In the genomic region with DNA sequence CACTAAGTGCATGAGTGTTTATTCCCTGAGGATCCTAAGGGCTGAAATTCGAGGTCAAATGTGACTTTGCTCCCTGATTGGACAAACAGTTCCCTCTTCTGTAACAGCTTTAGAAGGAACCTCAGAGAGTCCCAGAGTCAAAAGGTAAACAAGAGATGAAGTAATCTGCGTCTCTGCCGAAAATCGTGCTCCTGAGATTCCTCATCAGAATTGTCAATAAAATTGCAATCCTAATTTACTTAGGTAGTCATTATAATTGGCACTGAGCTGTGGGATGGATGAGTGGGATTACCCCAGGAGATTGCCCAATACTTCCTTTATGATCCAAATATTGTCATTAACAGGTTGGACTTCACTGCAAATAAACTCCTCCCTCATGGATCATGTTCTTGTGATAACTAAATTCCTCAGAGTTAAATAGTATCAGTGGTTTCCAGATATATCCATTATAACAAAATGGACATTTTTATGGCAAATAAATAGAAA, we compare ENCODE assay signal across 8 cellular contexts. TPM values are rescaled to one million over a fixed set of nuclear protein-coding genes. Genes with fewer than 3 reads are reported as not detected.
A peak's percentile ranks its signal among the peaks of the same experiment; 100 is the strongest.
DNase-seq lines count a peak whose midpoint lies in the region; ATAC-seq and FAIRE-seq lines count a peak whose summit lies in the region.

No MANE protein-coding gene starts in this region.

- H3K36me3 ChIP-seq in thymus (ENCODE audit: control insufficient read depth, insufficient read depth): no peaks in the 10 kb centered on the region

- no peaks in the 10 kb centered on the region for H3K27me3 Mint-ChIP-seq in activated T-cell treated with anti-CD3 and anti-CD28 coated beads, Interleukin-2, amount 50 U/mL, for 4 hours (ENCODE audit: low read depth)
- H3K27me3 Mint-ChIP-seq in activated CD4-positive, alpha-beta memory T cell treated with anti-CD3 and anti-CD28 coated beads for 36 hours: no peaks in the 10 kb centered on the region
- H3K27me3 Mint-ChIP-seq in immature natural killer cell (ENCODE audit: low read depth in 3 of 3): peaks cover 4 to 8% (median 5%) of the 10 kb centered on the region in 3 donors

- H3K27me3 ChIP-seq in thymus (ENCODE audit: control insufficient read depth, insufficient read depth): no peaks in the 10 kb centered on the region

- WGBS in thymus: 25% methylated on average over 4 of the region's 4 CpGs

- CTCF ChIA-PET in activated CD4-positive, alpha-beta memory T cell treated with anti-CD3 and anti-CD28 coated beads for 36 hours (lab: Charles Lee): interaction anchor here (0.9 to 1.6 kb wide), 2 partner anchors 281 to 466 kb away, joined by 3 to 11 read pairs; no protein-coding TSS in a partner anchor

- peaks cover 9% of the 10 kb centered on the region for H3K4me1 ChIP-seq in thymus (ENCODE audit: control insufficient read depth, insufficient read depth, low read length)

- no peak for DNase-seq in activated T-cell treated with anti-CD3 and anti-CD28 coated beads, Interleukin-2, amount 50 U/mL, for 4 hours
- no peak for DNase-seq in activated T-cell treated with anti-CD3 and anti-CD28 coated beads for 4 hours
- no peak for DNase-seq in activated CD4-positive, alpha-beta memory T cell treated with anti-CD3 and anti-CD28 coated beads for 36 hours
- DNase-seq in immature natural killer cell: no peak
- no peak for DNase-seq in stimulated activated naive CD4-positive, alpha-beta T cell (lab: John Stamatoyannopoulos, UW)
- no peak for DNase-seq in frontal cortex (ENCODE audit: low spot score in 2 of 2)

- H3K36me3 Mint-ChIP-seq in activated T-cell treated with anti-CD3 and anti-CD28 coated beads, Interleukin-2, amount 50 U/mL, for 4 hours (ENCODE audit: insufficient read depth): peaks cover 4% of the 10 kb centered on the region
- peaks cover 1% of the 10 kb centered on the region for H3K36me3 Mint-ChIP-seq in activated CD4-positive, alpha-beta memory T cell treated with anti-CD3 and anti-CD28 coated beads for 36 hours
- H3K36me3 Mint-ChIP-seq in immature natural killer cell: no peaks in the 10 kb centered on the region

- no peaks in the 10 kb centered on the region for H3K9me3 ChIP-seq in thymus (ENCODE audit: control insufficient read depth)

- intact Hi-C loops in activated CD4-positive, alpha-beta memory T cell treated with anti-CD3 and anti-CD28 coated beads for 36 hours (cut with micrococcal nuclease): loop anchor here (1.0 to 2.0 kb wide), 3 partner anchors 21 to 465 kb away; partner anchors contain the start of gene DNAH6

- POLR2A ChIA-PET in activated CD4-positive, alpha-beta memory T cell treated with anti-CD3 and anti-CD28 coated beads for 36 hours (lab: Charles Lee): interaction anchor here (0.6 to 1.7 kb wide), 2 partner anchors 13 to 551 kb away, joined by 3 to 7 read pairs; no protein-coding TSS in a partner anchor

- H3K4me1 Mint-ChIP-seq in activated T-cell treated with anti-CD3 and anti-CD28 coated beads, Interleukin-2, amount 50 U/mL, for 4 hours (ENCODE audit: low read depth): peaks cover 38% of the 10 kb centered on the region
- H3K4me1 Mint-ChIP-seq in activated CD4-positive, alpha-beta memory T cell treated with anti-CD3 and anti-CD28 coated beads for 36 hours (ENCODE audit: low read depth): peaks cover 34% of the 10 kb centered on the region
- peaks cover 40 to 48% of the 10 kb centered on the region in 2 donors for H3K4me1 Mint-ChIP-seq in immature natural killer cell

- peaks cover 3% of the 10 kb centered on the region for H3K9me3 Mint-ChIP-seq in activated T-cell treated with anti-CD3 and anti-CD28 coated beads, Interleukin-2, amount 50 U/mL, for 4 hours
- no peaks in the 10 kb centered on the region for H3K9me3 Mint-ChIP-seq in activated CD4-positive, alpha-beta memory T cell treated with anti-CD3 and anti-CD28 coated beads for 36 hours
- H3K9me3 Mint-ChIP-seq in immature natural killer cell: no peaks in the 10 kb centered on the region

- H3K27ac Mint-ChIP-seq in activated CD4-positive, alpha-beta memory T cell treated with anti-CD3 and anti-CD28 coated beads for 36 hours: no peak overlapping the region
- H3K27ac Mint-ChIP-seq in immature natural killer cell: peak overlapping the region in 5 of 6 donors; percentile 95 to 100 (median 99)

- H3K4me3 ChIP-seq in thymus (ENCODE audit: low read length): peak overlapping the region; percentile 97

- ATAC-seq in activated T-cell treated with anti-CD3 and anti-CD28 coated beads, Interleukin-2, amount 50 U/mL, for 4 hours: no peak
- ATAC-seq in GM18867 (IDR thresholded peaks at IDR 0.05; ENCODE audit: unreplicated experiment): no peak

- no peak overlapping the region for H3K27ac ChIP-seq in thymus (ENCODE audit: low read depth)

- no peak for FAIRE-seq in frontal cortex (lab: Jason Lieb, UNC)

- peak overlapping the region; percentile 96 for H3K4me3 Mint-ChIP-seq in activated T-cell treated with anti-CD3 and anti-CD28 coated beads, Interleukin-2, amount 50 U/mL, for 4 hours
- H3K4me3 Mint-ChIP-seq in activated CD4-positive, alpha-beta memory T cell treated with anti-CD3 and anti-CD28 coated beads for 36 hours: peak overlapping the region; percentile 98
- H3K4me3 Mint-ChIP-seq in immature natural killer cell: peak overlapping the region; percentile 94 to 98 (median 96)

RNA-seq across cellular contexts. Expression of gene SUCLG1, which starts 0.9 kb away (rescaled TPM):
- total RNA-seq in activated T-cell treated with anti-CD3 and anti-CD28 coated beads, Interleukin-2, amount 50 U/mL, for 4 hours: 10 to 100 TPM; 63.2 to 70.3 (median 69.3) TPM
- total RNA-seq in activated CD4-positive, alpha-beta memory T cell treated with anti-CD3 and anti-CD28 coated beads for 36 hours: 10 to 100 TPM; 70.3 to 70.4 TPM
- polyA plus RNA-seq in immature natural killer cell: 100 to 1,000 TPM in 2 of 3 donors, 10 to 100 TPM in 1; 99.2 to 125 (median 105) TPM
- polyA plus RNA-seq in thymus: 77.2 TPM
- 72.6 TPM for total RNA-seq in frontal cortex

RNA-seq across cellular contexts. Expression of gene DNAH6, which starts 56.3 kb away (rescaled TPM):
- under 1 TPM; 0.03 to 0.19 (median 0.11) TPM for total RNA-seq in activated T-cell treated with anti-CD3 and anti-CD28 coated beads, Interleukin-2, amount 50 U/mL, for 4 hours
- total RNA-seq in activated CD4-positive, alpha-beta memory T cell treated with anti-CD3 and anti-CD28 coated beads for 36 hours: under 1 TPM; 0.33 to 0.85 TPM
- polyA plus RNA-seq in immature natural killer cell (under 1 TPM in 1 of 3 donors, not detected in 2; 0.07 TPM), thymus (0.57 TPM)
- 4.9 TPM for total RNA-seq in frontal cortex
